8 cellular contexts compared by ENCODE assay signal in the genomic region with DNA sequence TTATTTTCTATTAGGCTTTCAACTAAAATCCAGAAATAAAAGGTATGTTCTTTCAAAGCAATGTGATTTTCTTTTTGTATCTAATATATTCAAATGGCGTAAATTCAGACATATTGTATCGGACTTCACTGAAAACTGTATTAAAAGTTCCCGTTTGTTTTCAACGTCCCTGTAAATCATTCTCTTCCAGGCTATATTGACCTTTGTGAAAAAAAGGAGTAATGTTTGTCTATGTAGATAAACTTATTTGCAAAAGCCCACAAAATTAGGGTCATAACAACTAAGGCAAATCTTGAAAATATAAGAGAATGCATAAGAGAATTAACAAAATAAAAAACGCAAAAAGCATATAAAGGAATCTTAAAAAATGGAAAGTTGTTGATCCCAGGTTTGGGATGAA.
"Had no signal": no experiment of that assay in that cellular context is flagged by ENCODE, and none has a peak within 500 bp of the region (broad histone marks: within the 10 kb centered on the region; RNA-seq: fewer than 3 reads in every experiment).

No MANE protein-coding gene starts in this region.

- DNase-seq: GDM1, GF-D8 had no signal

- ATAC-seq: GM12878 had no signal

- FAIRE-seq: G401.6, GM12878, GM12891, GM12892, GM18507, GM19239 had no signal

- H3K4me3 ChIP-seq: GM12878 had no signal
